In the genomic region with DNA sequence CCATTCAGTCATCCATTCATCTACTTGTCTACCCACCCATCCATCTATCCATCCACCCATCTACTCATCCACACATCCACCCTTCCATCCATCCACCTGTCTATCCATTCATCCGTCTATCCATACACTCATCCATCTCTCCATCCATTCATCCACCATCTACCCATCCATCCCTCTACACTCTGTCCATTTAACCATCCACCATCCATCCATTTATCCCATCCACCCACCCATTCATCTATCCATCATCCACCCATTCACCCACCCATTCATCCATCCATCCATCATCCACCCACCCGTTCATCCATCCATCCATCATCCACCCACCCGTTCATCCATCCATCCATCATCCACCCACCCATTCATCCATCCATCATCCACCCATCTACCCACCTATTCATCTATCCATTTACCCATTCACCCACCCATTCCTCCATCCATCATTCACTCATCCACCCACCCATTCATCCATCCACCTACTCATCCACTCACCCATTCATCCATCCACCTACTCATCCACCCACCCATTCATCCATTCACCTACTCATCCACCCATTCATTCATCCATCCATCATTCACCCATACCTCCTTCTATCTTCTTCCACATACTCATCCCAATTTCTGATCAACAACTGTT, we compare ENCODE assay signal across 7 cellular contexts.
"Had no signal": no experiment of that assay in that cellular context is flagged by ENCODE, and none has a peak within 500 bp of the region (broad histone marks: within the 10 kb centered on the region; RNA-seq: fewer than 3 reads in every experiment).

No MANE protein-coding gene starts in this region.

- H2AFZ ChIP-seq: GM23338 had no signal

- ATAC-seq: GM23338, HCT116, HepG2 had no signal

- H3K4me3 ChIP-seq: GM23338, HAP-1 had no signal

- H3K4me2 ChIP-seq: GM23338, KMS-11 had no signal

- FAIRE-seq: HepG2 had no signal

- H3K4me1 ChIP-seq: HAP-1 had no signal

- H3K36me3 ChIP-seq: HAP-1 had no signal

- H3K9ac ChIP-seq: KMS-11 had no signal

- H3K27ac ChIP-seq: KMS-11 had no signal

- DNase-seq: H7, KBM-7 had no signal
